ENCODE assay signal across 8 cellular contexts in the genomic region with DNA sequence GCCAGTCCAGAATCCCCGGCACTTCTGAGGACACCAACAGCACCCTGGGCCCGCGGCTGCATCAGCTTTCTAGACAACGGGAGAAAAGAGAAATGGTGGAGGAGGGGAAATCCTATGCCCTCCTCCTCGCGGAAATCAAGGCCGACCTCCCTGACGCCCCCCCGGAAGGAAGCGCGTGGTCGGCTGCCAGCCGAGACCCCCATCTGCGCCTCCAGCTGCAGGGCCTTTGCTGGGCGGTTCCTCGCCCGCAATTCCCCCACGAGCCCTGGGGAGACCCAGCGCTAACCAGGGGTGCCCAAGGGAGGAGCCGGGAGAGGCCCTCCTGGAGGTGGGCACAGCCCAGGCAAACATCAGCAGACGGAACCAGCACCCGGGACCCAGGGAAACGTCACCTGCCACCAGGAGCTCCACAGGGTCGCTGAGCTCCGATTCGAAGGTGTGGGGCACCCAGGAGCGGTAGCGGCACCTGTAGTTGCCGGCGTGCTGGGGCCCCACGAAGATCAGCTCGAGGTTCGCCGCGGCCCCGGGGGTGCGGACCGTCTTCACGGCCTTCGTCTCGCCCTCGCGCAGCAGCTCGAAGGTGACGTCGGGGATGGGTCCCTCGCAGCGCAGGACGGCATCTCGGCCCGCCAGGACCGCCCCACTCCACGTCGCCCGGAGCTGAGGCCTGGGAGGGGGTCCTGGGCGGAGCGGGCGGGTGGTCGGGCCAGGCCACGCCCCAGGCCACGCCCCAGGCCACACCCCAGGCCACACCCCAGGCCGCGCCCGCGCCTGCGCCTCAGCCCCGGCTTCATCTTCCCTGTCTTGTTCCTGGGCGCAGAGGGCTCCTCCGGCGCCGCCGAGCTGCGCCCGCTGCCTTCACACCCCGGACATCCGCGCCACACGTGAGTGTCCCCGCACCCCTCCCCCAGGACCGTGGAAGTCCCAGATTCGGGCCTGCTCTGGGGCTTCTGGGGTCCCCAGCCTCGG. TPM values are rescaled to one million over a fixed set of nuclear protein-coding genes. Genes with fewer than 3 reads are reported as not detected.
A peak's percentile ranks its signal among the peaks of the same experiment; 100 is the strongest.
DNase-seq lines count a peak whose midpoint lies in the region; ATAC-seq, FAIRE-seq and TF ChIP-seq lines count a peak whose summit lies in the region.

No MANE protein-coding gene starts in this region.

- FAIRE-seq in GM12891 (lab: Jason Lieb, UNC) (no peak), RCC 7860 (lab: Jason Lieb, UNC) (no peak)

- peak; percentile 87 for ATAC-seq in HG02588 (IDR thresholded peaks at IDR 0.05; ENCODE audit: unreplicated experiment)

- intact Hi-C loops in MCF 10A (cut with micrococcal nuclease), result no loop called here

- no peak for TF ChIP-seq CTCF in MCF 10A (IDR thresholded peaks at IDR 0.05; ENCODE audit: unreplicated experiment)

- peaks cover 6% of the 10 kb centered on the region for H3K9me3 Mint-ChIP-seq in MCF 10A (ENCODE audit: unreplicated experiment)

- no peak for TF ChIP-seq POLR2A in GM12891 (IDR thresholded peaks at IDR 0.05; ENCODE audit: low read depth, low read length)

- no peaks in the 10 kb centered on the region for H3K27me3 Mint-ChIP-seq in MCF 10A (ENCODE audit: insufficient read depth, unreplicated experiment)

- peak overlapping the region; percentile 64 for H3K27ac Mint-ChIP-seq in MCF 10A (ENCODE audit: low read depth, unreplicated experiment)

- peak; percentile 66 for DNase-seq in GM12891 (ENCODE audit: insufficient read length, low spot score)
- peak; percentile 70 for DNase-seq in NCI-H146 treated with DMSO at 0.1 percent for 48 hours (lab: John Stamatoyannopoulos, UW; ENCODE audit: unreplicated experiment)
- peak; percentile 90 for DNase-seq in UCSD-AML1 (lab: John Stamatoyannopoulos, UW; ENCODE audit: unreplicated experiment)
- DNase-seq in MCF 10A (ENCODE audit: unreplicated experiment), result peak; percentile 50
- peak; percentile 70 for DNase-seq in inferior parietal cortex (ENCODE audit: extremely low spot score)
- DNase-seq in stimulated activated CD4-positive, alpha-beta T cell treated with anti-CD3 and anti-CD28 coated beads, Interleukin-12 subunit alpha, Interleukin-12 subunit beta, amount 100 ng/mL, for 24 hours (ENCODE audit: low read depth in 2 of 2), result peak; percentile 40 to 50
- DNase-seq in RCC 7860 (ENCODE audit: low spot score), result no peak

- H3K4me3 Mint-ChIP-seq in MCF 10A (ENCODE audit: unreplicated experiment), result peak overlapping the region; percentile 84

- BruUV-seq in MCF 10A (replicated peaks; lab: Mats Ljungman, UMichigan), result TSS peak; percentile 31

- POLR2A ChIA-PET in MCF 10A (lab: Yijun Ruan, JAX), result interaction anchor here (0.6 to 4.2 kb wide), 12 partner anchors 14 to 532 kb away, joined by 3 to 32 read pairs (median 7); a partner anchor contains a TSS

- H3K4me1 Mint-ChIP-seq in MCF 10A (ENCODE audit: insufficient read depth, unreplicated experiment), result peaks cover 5% of the 10 kb centered on the region

- H3K36me3 Mint-ChIP-seq in MCF 10A (ENCODE audit: insufficient read depth, unreplicated experiment), result no peaks in the 10 kb centered on the region

- CTCF ChIA-PET in MCF 10A (lab: Yijun Ruan, JAX), result interaction anchor here (0.6 to 2.6 kb wide), 4 partner anchors 17 to 1072 kb away, joined by 3 to 7 read pairs (median 3); no protein-coding TSS in a partner anchor

TF ChIP-seq in GM12891, 5 proteins besides CTCF, POLR2A, EP300 and RAD21:
- TF ChIP-seq PAX5 (IDR thresholded peaks at IDR 0.05; ENCODE audit: insufficient read depth, low read length, severe bottlenecking) (no peak), SPI1 (IDR thresholded peaks at IDR 0.05; ENCODE audit: low read depth, low read length) (no peak), TAF1 (IDR thresholded peaks at IDR 0.05; ENCODE audit: low read depth, low read length) (no peak), POU2F2 (IDR thresholded peaks at IDR 0.05; ENCODE audit: low read depth, low read length) (no peak), POLR2AphosphoS5 (IDR thresholded peaks at IDR 0.05; ENCODE audit: low read depth, low read length) (no peak)

RNA-seq across cellular contexts. Expression of a gene that starts 6.0 kb away (rescaled TPM):
- polyA plus RNA-seq in GM12891 (2012; ENCODE audit: low read depth, missing spikeins), result 2.3 TPM
- 6.4 and 7.0 TPM in 2 replicates for total RNA-seq in MCF 10A (2022)

RNA-seq across cellular contexts. Expression of a gene that starts 15.3 kb away (rescaled TPM):
- polyA plus RNA-seq in GM12891 (2012; ENCODE audit: low read depth, missing spikeins), result 0.36 TPM
- 3.2 and 3.9 TPM in 2 replicates for total RNA-seq in MCF 10A (2022)

RNA-seq across cellular contexts. Expression of a gene that starts 20.5 kb away (rescaled TPM):
- polyA plus RNA-seq in GM12891 (2012; ENCODE audit: low read depth, missing spikeins), result 0.72 TPM
- 3.8 and 4.7 TPM in 2 replicates for total RNA-seq in MCF 10A (2022)

RNA-seq across cellular contexts. Expression of a gene that starts 33.6 kb away (rescaled TPM):
- polyA plus RNA-seq in GM12891 (2012; ENCODE audit: low read depth, missing spikeins), result 1.4 TPM
- total RNA-seq in MCF 10A (2022), result 1.5 and 1.7 TPM in 2 replicates

RNA-seq across cellular contexts. Expression of a gene that starts 39.8 kb away (rescaled TPM):
- polyA plus RNA-seq in GM12891 (2012; ENCODE audit: low read depth, missing spikeins), result 2,915 TPM
- 1,779 and 1,872 TPM in 2 replicates for total RNA-seq in MCF 10A (2022)
